13 cellular contexts compared by ENCODE assay signal in the genomic region with DNA sequence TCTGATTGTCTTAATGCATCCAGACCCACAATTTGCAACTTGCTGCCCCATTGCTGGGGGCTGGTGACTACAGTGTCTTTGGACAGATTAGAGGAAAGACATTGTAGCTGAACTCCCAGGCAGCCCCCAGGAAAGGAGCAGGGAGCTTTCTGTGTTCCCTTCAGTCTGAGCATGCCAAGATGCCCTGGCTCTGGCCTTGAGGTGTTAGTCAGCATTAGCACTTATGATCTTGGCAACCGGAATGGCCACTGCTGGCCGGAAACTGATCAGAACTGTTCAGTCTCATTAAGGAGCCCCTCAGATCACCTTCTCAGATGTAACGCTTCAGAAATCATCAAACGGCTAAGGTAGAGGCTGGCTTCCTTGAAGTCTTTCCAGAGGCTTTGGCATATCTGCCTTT.
A peak's percentile ranks its signal among the peaks of the same experiment; 100 is the strongest.
DNase-seq lines count a peak whose midpoint lies in the region; ATAC-seq and TF ChIP-seq lines count a peak whose summit lies in the region.
"Had no signal": no experiment of that assay in that cellular context is flagged by ENCODE, and none has a peak within 500 bp of the region (broad histone marks: within the 10 kb centered on the region; RNA-seq: fewer than 3 reads in every experiment).

No MANE protein-coding gene starts in this region.

- 94% methylated on average over 4 of the region's 4 CpGs for WGBS in mesenchymal stem cell
- WGBS in sigmoid colon, 2 donors, result 85 to 92% methylated on average over 4 of the region's 4 CpGs

- H3K4me2 ChIP-seq in mesenchymal stem cell (ENCODE audit: low read length, poor library complexity, severe bottlenecking), result no peak overlapping the region
- H3K4me2 ChIP-seq: GM23338 had no signal

- TF ChIP-seq POLR2A in sigmoid colon (IDR thresholded peaks at IDR 0.05) (no peak), vagina (IDR thresholded peaks at IDR 0.05) (no peak)

- TF ChIP-seq CTCF in AG10803 (conservative IDR thresholded peaks at IDR 0.05; ENCODE audit: low read length) (no peak), sigmoid colon (IDR thresholded peaks at IDR 0.05) (no peak), vagina (IDR thresholded peaks at IDR 0.05) (no peak)

- H3K4ac ChIP-seq in mesenchymal stem cell (ENCODE audit: low read depth in 1 of 2, low read length in 2 of 2), result no peak overlapping the region

- no peak overlapping the region for H2AK5ac ChIP-seq in mesenchymal stem cell (ENCODE audit: low read length, severe bottlenecking)

- no peak overlapping the region for H2AFZ ChIP-seq in mesenchymal stem cell (ENCODE audit: low read depth, low read length)
- H2AFZ ChIP-seq: GM23338 had no signal

- H3K27ac ChIP-seq in mesenchymal stem cell (ENCODE audit: low read length, poor library complexity, severe bottlenecking) (no peak overlapping the region), sigmoid colon (peak overlapping the region in 3 of 4 donors; percentile 47 to 66 (median 65)), vagina (no peak overlapping the region)

- no peak overlapping the region for H2BK12ac ChIP-seq in mesenchymal stem cell (ENCODE audit: low read length in 2 of 2)

- peaks cover 15% of the 10 kb centered on the region for H3K79me1 ChIP-seq in mesenchymal stem cell (replicated peaks; ENCODE audit: low read length, poor library complexity, severe bottlenecking)

- no peaks in the 10 kb centered on the region for H3K9me3 Mint-ChIP-seq in natural killer cell treated with Interleukin-12 subunit alpha and Interleukin-12 subunit beta and Interleukin-15 and Interleukin-18, amount 100 ng/mL, for 72 hours
- H3K9me3 Mint-ChIP-seq: CD14-positive monocyte; CD8-positive, alpha-beta T cell; GM23338 had no signal

- H3K27me3 ChIP-seq in MG63, result no peaks in the 10 kb centered on the region
- no peaks in the 10 kb centered on the region for H3K27me3 ChIP-seq in mesenchymal stem cell (ENCODE audit: control insufficient read depth in 1 of 2, insufficient read depth in 1 of 2, low read length in 2 of 2)
- H3K27me3 ChIP-seq in sigmoid colon, result no peaks in the 10 kb centered on the region
- H3K27me3 ChIP-seq in vagina, result no peaks in the 10 kb centered on the region

- no peak overlapping the region for H3K27ac Mint-ChIP-seq in natural killer cell treated with Interleukin-12 subunit alpha and Interleukin-12 subunit beta and Interleukin-15 and Interleukin-18, amount 100 ng/mL, for 72 hours
- H3K27ac Mint-ChIP-seq: CD14-positive monocyte; CD8-positive, alpha-beta T cell; GM23338 had no signal

- H3K14ac ChIP-seq in mesenchymal stem cell (ENCODE audit: low read length in 2 of 2), result no peak overlapping the region

- intact Hi-C loops in sigmoid colon (cut with DNase I), result loop anchor here (5.0 kb wide), 1 partner anchor 39 kb away; no protein-coding TSS in a partner anchor
- intact Hi-C loops in vagina (cut with DNase I), result loop anchor here (10.0 kb wide), 2 partner anchors 163 to 353 kb away; no protein-coding TSS in a partner anchor

- no peak overlapping the region for H4K8ac ChIP-seq in mesenchymal stem cell (ENCODE audit: low read length)

- DNase-seq in AG10803 (ENCODE audit: low read depth) (peak; percentile 22), MG63 (peak; percentile 55), mesenchymal stem cell (no peak), sigmoid colon (no peak), vagina (ENCODE audit: extremely low spot score in 2 of 2) (no peak), DMS153 (lab: John Stamatoyannopoulos, UW) (no peak)
- DNase-seq in natural killer cell treated with Interleukin-12 subunit alpha and Interleukin-12 subunit beta and Interleukin-15 and Interleukin-18, amount 100 ng/mL, for 72 hours (ENCODE audit: low spot score), result no peak
- DNase-seq: CD8-positive, alpha-beta T cell; COR-L47; H7 had no signal

- H3K4me1 ChIP-seq in mesenchymal stem cell (ENCODE audit: control insufficient read depth, insufficient read depth, low read depth, low read length), result no peaks in the 10 kb centered on the region
- peaks cover 0 to 77% (median 64%) of the 10 kb centered on the region in 4 donors for H3K4me1 ChIP-seq in sigmoid colon
- no peaks in the 10 kb centered on the region for H3K4me1 ChIP-seq in vagina

- no peak overlapping the region for H3K4me3 Mint-ChIP-seq in natural killer cell treated with Interleukin-12 subunit alpha and Interleukin-12 subunit beta and Interleukin-15 and Interleukin-18, amount 100 ng/mL, for 72 hours
- H3K4me3 Mint-ChIP-seq: CD14-positive monocyte; CD8-positive, alpha-beta T cell; GM23338 had no signal

- TF ChIP-seq EP300 in sigmoid colon (IDR thresholded peaks at IDR 0.05), result no peak

- H3K23ac ChIP-seq in mesenchymal stem cell (ENCODE audit: low read length in 2 of 2), result no peak overlapping the region

- no peaks in the 10 kb centered on the region for H3K9me3 ChIP-seq in MG63
- H3K9me3 ChIP-seq in mesenchymal stem cell (ENCODE audit: control insufficient read depth, low read length), result no peaks in the 10 kb centered on the region
- H3K9me3 ChIP-seq in sigmoid colon, result no peaks in the 10 kb centered on the region
- no peaks in the 10 kb centered on the region for H3K9me3 ChIP-seq in vagina

- no peak overlapping the region for H2BK120ac ChIP-seq in mesenchymal stem cell (ENCODE audit: low read depth, low read length)

- peak overlapping the region; percentile 15 for H3K9ac ChIP-seq in mesenchymal stem cell (ENCODE audit: low read length)

- H3K4me3 ChIP-seq in AG10803 (ENCODE audit: low read length) (no peak overlapping the region), MG63 (no peak overlapping the region), mesenchymal stem cell (ENCODE audit: insufficient read depth in 1 of 2, low read depth in 1 of 2, low read length in 2 of 2) (no peak overlapping the region), sigmoid colon (no peak overlapping the region), vagina (no peak overlapping the region)
- H3K4me3 ChIP-seq: GM23338 had no signal

- no peak overlapping the region for H3K18ac ChIP-seq in mesenchymal stem cell (ENCODE audit: low read depth in 1 of 2, low read length in 2 of 2)

- no peaks in the 10 kb centered on the region for H3K4me1 Mint-ChIP-seq in natural killer cell treated with Interleukin-12 subunit alpha and Interleukin-12 subunit beta and Interleukin-15 and Interleukin-18, amount 100 ng/mL, for 72 hours (ENCODE audit: low read depth in 2 of 2)
- H3K4me1 Mint-ChIP-seq: CD14-positive monocyte had no signal

- peaks cover 82% of the 10 kb centered on the region for H3K36me3 ChIP-seq in MG63
- peaks cover 2 to 72% of the 10 kb centered on the region in 2 experiments for H3K36me3 ChIP-seq in mesenchymal stem cell (ENCODE audit: control insufficient read depth in 1 of 2, insufficient read depth in 2 of 2, low read depth in 1 of 2, low read length in 2 of 2)
- no peaks in the 10 kb centered on the region for H3K36me3 ChIP-seq in sigmoid colon
- H3K36me3 ChIP-seq in vagina, result peaks cover 0 to 4% of the 10 kb centered on the region in 2 donors

- no peaks in the 10 kb centered on the region for H3K36me3 Mint-ChIP-seq in natural killer cell treated with Interleukin-12 subunit alpha and Interleukin-12 subunit beta and Interleukin-15 and Interleukin-18, amount 100 ng/mL, for 72 hours
- H3K36me3 Mint-ChIP-seq: CD14-positive monocyte; CD8-positive, alpha-beta T cell had no signal

- peaks cover 0 to 3% of the 10 kb centered on the region in 2 donors for H3K27me3 Mint-ChIP-seq in natural killer cell treated with Interleukin-12 subunit alpha and Interleukin-12 subunit beta and Interleukin-15 and Interleukin-18, amount 100 ng/mL, for 72 hours

- H2BK15ac ChIP-seq in mesenchymal stem cell (ENCODE audit: low read depth, poor library complexity, severe bottlenecking), result no peak overlapping the region

- H4K91ac ChIP-seq in mesenchymal stem cell (ENCODE audit: low read length), result no peak overlapping the region

- no peak for ATAC-seq in natural killer cell treated with Interleukin-12 subunit alpha and Interleukin-12 subunit beta and Interleukin-15 and Interleukin-18, amount 100 ng/mL, for 72 hours
- no peak for ATAC-seq in GM21423 (IDR thresholded peaks at IDR 0.05; ENCODE audit: unreplicated experiment)
- ATAC-seq: CD8-positive, alpha-beta T cell; GM23338 had no signal

- H2BK5ac ChIP-seq in mesenchymal stem cell (ENCODE audit: low read depth, low read length, poor library complexity, severe bottlenecking), result no peak overlapping the region

Comparison
In these comparisons a context has a peak if more than half of its experiments do, and no peak if none do; other contexts are left out.
1. DNase-seq: peak in AG10803 (single experiment) and MG63 (single experiment); none in mesenchymal stem cell (single experiment), sigmoid colon (single experiment), natural killer cell treated with Interleukin-12 subunit alpha and Interleukin-12 subunit beta and Interleukin-15 and Interleukin-18, amount 100 ng/mL, for 72 hours (single experiment), vagina (0 of 2) and DMS153 (single experiment).
2. H3K27ac ChIP-seq: peak in sigmoid colon (3 of 4); none in mesenchymal stem cell (single experiment) and vagina (single experiment).